ENCODE assay signal across 8 cellular contexts in the genomic region with DNA sequence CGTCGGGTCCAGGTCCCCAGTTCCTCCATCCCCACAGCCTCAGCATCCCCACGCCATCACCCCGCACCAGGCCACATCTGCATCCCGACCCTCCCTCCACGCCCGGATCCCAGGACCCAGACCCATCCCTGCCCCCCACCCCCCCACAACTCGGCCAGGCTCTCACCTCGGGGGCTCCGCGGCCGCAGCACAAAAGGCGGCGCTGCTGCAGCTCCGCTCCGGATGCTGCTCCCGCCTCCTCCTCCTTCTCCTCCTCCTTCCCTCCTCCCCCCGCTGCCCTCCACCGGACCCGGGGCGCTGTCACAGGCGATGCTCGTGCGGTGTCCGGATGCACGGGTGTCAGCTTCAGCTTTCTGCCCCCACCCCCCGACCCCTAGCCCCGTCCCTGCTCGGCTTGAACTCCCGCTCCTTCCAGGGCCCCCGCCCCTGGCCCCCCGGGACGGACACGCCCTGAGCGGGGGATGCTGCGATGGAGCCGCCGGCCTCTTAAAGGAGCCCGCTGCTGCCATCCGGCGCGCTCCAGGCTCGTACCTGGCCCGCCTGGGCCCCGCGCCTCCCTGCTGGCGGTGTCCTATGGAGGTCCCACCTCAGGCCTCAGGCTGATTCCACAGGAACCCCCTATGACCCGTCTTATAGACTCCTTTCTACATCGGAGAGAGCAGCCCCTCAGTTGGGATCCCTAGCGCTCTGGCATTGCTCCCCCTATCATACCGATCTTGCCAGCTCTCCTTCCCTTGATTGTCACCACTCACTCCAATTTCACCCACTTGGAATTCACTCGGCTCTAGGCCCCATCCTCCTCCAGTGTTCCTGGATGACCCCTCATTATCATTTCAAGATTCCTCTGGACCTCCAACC. TPM values are rescaled to one million over a fixed set of nuclear protein-coding genes. Genes with fewer than 3 reads are reported as not detected.
A peak's percentile ranks its signal among the peaks of the same experiment; 100 is the strongest.
DNase-seq lines count a peak whose midpoint lies in the region; ATAC-seq and TF ChIP-seq lines count a peak whose summit lies in the region.

Gene MAP3K12 (minus strand): TSS at position 198 of the 858 bp plus-strand sequence. CDS start 12,067 bp downstream, outside the sequence.

- H3K9me3 ChIP-seq in HUES64 (ENCODE audit: insufficient read depth, low read depth, low read length), result no peaks in the 10 kb centered on the region

- intact Hi-C loops in T-helper 2 cell treated with Interferon-gamma antibody and Interleukin-4, amounts not matched to agents 100 ng/mL and 5 ng/mL, for 36 hours (cut with micrococcal nuclease), result loop anchor here (1.0 to 2.0 kb wide), 7 partner anchors 9 to 493 kb away; partner anchors contain the start of genes AAAS, ATF7, EIF4B and PCBP2

- DNase-seq in astrocyte of the spinal cord (ENCODE audit: low read depth, low spot score), result peak; percentile 51
- DNase-seq in hippocampal formation (lab: John Stamatoyannopoulos, UW), result peak; percentile 54 to 68
- peak; percentile 80 for DNase-seq in retina

- peaks cover 34% of the 10 kb centered on the region for H3K4me1 ChIP-seq in HUES64 (ENCODE audit: insufficient read depth, low read length)

- no peaks in the 10 kb centered on the region for H3K27me3 ChIP-seq in HUES64 (ENCODE audit: insufficient read depth, low read length)

- no peak; the same call in 1 of the 2 replicates for TF ChIP-seq CTCF in C4-2B (conservative IDR thresholded peaks at IDR 0.05)
- TF ChIP-seq CTCF in astrocyte of the spinal cord (IDR thresholded peaks at IDR 0.05; ENCODE audit: low read depth, low read length), result peak; percentile 21

- peak within 1 kb of the TSS; percentile 72 for H3K9ac ChIP-seq in HUES64 (ENCODE audit: low read depth, low read length)

- in situ Hi-C loops in astrocyte of the spinal cord (cut with HindIII; ENCODE audit: low sequenced_read_pairs), result no loop called here

- WGBS in HUES64, result under 1% methylated on average over 52 of the region's 52 CpGs

- H3K27ac ChIP-seq in C4-2B (peak within 1 kb of the TSS; percentile 98), HUES64 (ENCODE audit: low read depth, low read length) (peak within 1 kb of the TSS; percentile 79; the same call in 1 of the 2 replicates)

- H3K4me3 ChIP-seq in HUES64 (ENCODE audit: low read length) (peak within 1 kb of the TSS; percentile 70), astrocyte of the spinal cord (ENCODE audit: low read depth, low read length) (peak within 1 kb of the TSS; percentile 73)

- ATAC-seq in HG03175 (IDR thresholded peaks at IDR 0.05; ENCODE audit: unreplicated experiment), result no peak
- ATAC-seq in GM18907 (IDR thresholded peaks at IDR 0.05; ENCODE audit: unreplicated experiment), result no peak

- H3K36me3 ChIP-seq in HUES64 (ENCODE audit: insufficient read depth, low read length), result peaks cover 13% of the 10 kb centered on the region

RNA-seq across cellular contexts. Expression of gene MAP3K12, which starts in this region (rescaled TPM):
- polyA plus RNA-seq in HUES64 (2013, experiment 1 of 2), result 13.1 TPM
- polyA plus RNA-seq in HUES64 (2013, experiment 2 of 2), result 11.2 TPM
- 20.4 and 25.0 TPM in 2 replicates for total RNA-seq in T-helper 2 cell treated with Interferon-gamma antibody and Interleukin-4, amounts not matched to agents 100 ng/mL and 5 ng/mL, for 36 hours
